In the genomic region with DNA sequence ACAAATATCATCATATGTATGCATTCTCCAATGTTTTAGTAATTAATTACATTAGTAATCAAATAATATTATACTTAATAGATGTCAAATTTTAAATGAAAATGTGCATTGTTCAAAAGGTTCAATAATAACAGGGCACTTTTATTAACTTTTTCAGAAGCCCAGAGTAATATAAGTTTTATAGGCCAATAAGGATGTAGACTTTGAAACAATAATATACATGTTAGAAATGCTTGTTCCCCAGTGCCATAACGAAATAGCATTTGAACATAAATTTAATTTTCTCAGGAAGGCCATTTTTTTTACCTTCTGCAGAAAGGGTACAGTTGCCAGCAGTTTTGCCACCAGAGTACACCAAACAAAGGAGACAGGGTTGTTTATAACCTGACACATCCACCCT, we compare ENCODE assay signal across 20 cellular contexts.
DNase-seq lines count a peak whose midpoint lies in the region; ATAC-seq, FAIRE-seq and TF ChIP-seq lines count a peak whose summit lies in the region.
"Had no signal": no experiment of that assay in that cellular context is flagged by ENCODE, and none has a peak within 500 bp of the region (broad histone marks: within the 10 kb centered on the region; RNA-seq: fewer than 3 reads in every experiment).

No MANE protein-coding gene starts in this region.

- H3K27me3 ChIP-seq in H1 (replicated peaks in 1 of 4; ENCODE audit: control insufficient read depth in 3 of 4, extremely low read depth in 1 of 4, insufficient read depth in 3 of 4, low read length in 3 of 4) (no peaks in the 10 kb centered on the region), pancreas (no peaks in the 10 kb centered on the region), transverse colon (no peaks in the 10 kb centered on the region)
- H3K27me3 ChIP-seq: BLaER1 had no signal

- H4K20me1 ChIP-seq in H1 (replicated peaks in 1 of 2; ENCODE audit: control insufficient read depth in 1 of 2, insufficient read depth in 2 of 2, low read length in 2 of 2), result no peaks in the 10 kb centered on the region
- H4K20me1 ChIP-seq: BLaER1 had no signal

- no peak for TF ChIP-seq EP300 in H1 (IDR thresholded peaks at IDR 0.05; ENCODE audit: borderline replicate concordance in 1 of 2, low read depth in 2 of 2, low read length in 2 of 2)
- TF ChIP-seq EP300 in transverse colon (IDR thresholded peaks at IDR 0.05; ENCODE audit: low read depth), result no peak

- in situ Hi-C loops in transverse colon (cut with MboI; ENCODE audit: low pct_ligation_motif_present in 1 of 4, low pct_unique_long_range_greater_than_20kb in 1 of 4, low sequenced_read_pairs in 3 of 4), result no loop called here

- H3K18ac ChIP-seq in H1 (ENCODE audit: extremely low read depth, low read length), result no peak overlapping the region

- H3K14ac ChIP-seq in H1 (ENCODE audit: insufficient read length), result no peak overlapping the region

- H3K36me3 ChIP-seq in H1 (ENCODE audit: control insufficient read depth in 2 of 4, insufficient read depth in 4 of 4, low read length in 3 of 4) (no peaks in the 10 kb centered on the region), pancreas (no peaks in the 10 kb centered on the region), transverse colon (no peaks in the 10 kb centered on the region)
- H3K36me3 ChIP-seq: BLaER1, HAP-1 had no signal

- ATAC-seq in pancreas, result no peak
- ATAC-seq: CD8-positive, alpha-beta T cell; GM23338 had no signal

- H3K23ac ChIP-seq in H1 (ENCODE audit: insufficient read length), result no peak overlapping the region

- no peak for TF ChIP-seq CTCF in H1 (IDR thresholded peaks at IDR 0.05; ENCODE audit: control extremely low read depth in 1 of 3, insufficient read depth in 1 of 3, low read depth in 1 of 3, low read length in 3 of 3)
- no peak for TF ChIP-seq CTCF in pancreas (IDR thresholded peaks at IDR 0.05)
- no peak for TF ChIP-seq CTCF in transverse colon (IDR thresholded peaks at IDR 0.05)
- no peak for TF ChIP-seq CTCF in coronary artery (IDR thresholded peaks at IDR 0.05)

- H3K4ac ChIP-seq in H1 (replicated peaks; ENCODE audit: insufficient read length, low read depth, low read length), result no peak overlapping the region

- TF ChIP-seq POLR2A in H1 (IDR thresholded peaks at IDR 0.05; ENCODE audit: control extremely low read depth in 1 of 2, low read depth in 2 of 2, low read length in 2 of 2) (no peak), transverse colon (IDR thresholded peaks at IDR 0.05) (no peak)

- no peak overlapping the region for H4K5ac ChIP-seq in H1 (ENCODE audit: insufficient read length, low read depth, low read length)

- no peaks in the 10 kb centered on the region for H3K23me2 ChIP-seq in H1 (ENCODE audit: low read depth, low read length)

- no peak overlapping the region for H3K9ac ChIP-seq in H1 (replicated peaks in 1 of 4; ENCODE audit: extremely low read depth in 1 of 4, low read depth in 3 of 4, low read length in 3 of 4)
- H3K9ac ChIP-seq: BLaER1 had no signal

- 80% methylated on average over 1 of the region's 1 CpG; no CpG with 5 or more reads in 1 of the 2 experiments for WGBS in H1 (ENCODE audit: extremely low coverage in 1 of 2, insufficient coverage in 1 of 2, insufficient read length in 1 of 2, insufficient replicate concordance in 2 of 2, low coverage in 1 of 2, low lambda C conversion rate in 2 of 2, missing lambda C conversion rate in 1 of 2), 2 experiments
- WGBS in pancreas, 2 donors, result 92 to 93% methylated on average over 1 of the region's 1 CpG
- 36 to 38% methylated on average over 1 of the region's 1 CpG for WGBS in transverse colon (ENCODE audit: low coverage in 1 of 2), 2 donors

- TF ChIP-seq RAD21 in H1 (IDR thresholded peaks at IDR 0.05 in 1 of 2, conservative IDR thresholded peaks at IDR 0.05 in 1 of 2; ENCODE audit: low read depth in 2 of 2, low read length in 2 of 2), result no peak

- CTCF ChIA-PET in H1 (lab: Charles Lee; ENCODE audit: partially characterized antibody), result no interaction called here

- H3K27ac ChIP-seq in H1 (ENCODE audit: low read depth, low read length) (no peak overlapping the region), pancreas (no peak overlapping the region), transverse colon (peak overlapping the region; percentile 19 to 66 (median 44)), coronary artery (no peak overlapping the region)
- H3K27ac ChIP-seq: BLaER1, C4-2B had no signal

- no peak overlapping the region for H2BK12ac ChIP-seq in H1 (ENCODE audit: low read depth, low read length)

- no peak overlapping the region for H2BK20ac ChIP-seq in H1 (ENCODE audit: low read length)

- no peaks in the 10 kb centered on the region for H3K4me1 ChIP-seq in H1 (replicated peaks in 1 of 4; ENCODE audit: control insufficient read depth in 3 of 4, insufficient read depth in 4 of 4, low read length in 3 of 4)
- no peaks in the 10 kb centered on the region for H3K4me1 ChIP-seq in pancreas
- peaks cover 0 to 46% (median 23%) of the 10 kb centered on the region in 4 donors for H3K4me1 ChIP-seq in transverse colon
- H3K4me1 ChIP-seq: BLaER1, Caco-2, HAP-1 had no signal

- H3K79me2 ChIP-seq in H1 (ENCODE audit: control insufficient read depth in 1 of 2, insufficient read depth in 2 of 2, low read length in 2 of 2), result no peaks in the 10 kb centered on the region

- H2AK5ac ChIP-seq in H1 (ENCODE audit: low read depth, low read length), result no peak overlapping the region

- H3K9me3 ChIP-seq in H1 (ENCODE audit: insufficient read depth in 2 of 2, low read depth in 1 of 2, low read length in 1 of 2), result no peaks in the 10 kb centered on the region
- H3K9me3 ChIP-seq in pancreas, result no peaks in the 10 kb centered on the region
- H3K9me3 ChIP-seq in transverse colon, result no peaks in the 10 kb centered on the region
- H3K9me3 ChIP-seq: BLaER1, Caco-2, HAP-1 had no signal

- H3K4me2 ChIP-seq in H1 (ENCODE audit: insufficient read depth in 1 of 2, low read depth in 2 of 2, low read length in 2 of 2), result no peak overlapping the region
- H3K4me2 ChIP-seq: BLaER1, GM23338 had no signal

- DNase-seq in H1 (ENCODE audit: low read depth in 1 of 2, low spot score in 2 of 2) (no peak), pancreas (no peak), transverse colon (peak; percentile 25), coronary artery (ENCODE audit: low spot score) (no peak), NCI-H1092 treated with DMSO at 0.1 percent for 48 hours (lab: John Stamatoyannopoulos, UW) (no peak), GM03348 (ENCODE audit: low spot score) (no peak)
- DNase-seq: Caco-2; CD4-positive, CD25-positive, alpha-beta regulatory T cell; CD8-positive, alpha-beta T cell; DMS153; DND-41; GDM1; HFFc6 had no signal

- no peak overlapping the region for H2BK15ac ChIP-seq in H1 (ENCODE audit: low read length)

- intact Hi-C loops in pancreas (cut with DNase I), result no loop called here
- intact Hi-C loops in transverse colon (cut with DNase I; ENCODE audit: low total_unique reads), result no loop called here

- peak overlapping the region; percentile 88; the same call in 1 of the 2 replicates for H2AFZ ChIP-seq in H1 (ENCODE audit: low read length)
- H2AFZ ChIP-seq: GM23338 had no signal

- no peak overlapping the region for H3K56ac ChIP-seq in H1 (replicated peaks; ENCODE audit: insufficient read length, low read depth, low read length)

- H3K79me1 ChIP-seq in H1 (ENCODE audit: low read depth, low read length), result no peaks in the 10 kb centered on the region

- FAIRE-seq in H1 (lab: Jason Lieb, UNC), result no peak
- peak; percentile 75 for FAIRE-seq in pancreas (lab: Jason Lieb, UNC)
- FAIRE-seq: GM12891, GM18507, H54 had no signal

- POLR2A ChIA-PET in H1 (lab: Charles Lee; ENCODE audit: partially characterized antibody), result interaction anchor here (0.6 kb wide), 1 partner anchor 164 kb away, joined by 5 read pairs; no protein-coding TSS in a partner anchor

- H2BK120ac ChIP-seq in H1 (replicated peaks; ENCODE audit: low read depth, low read length), result no peak overlapping the region

- H4K91ac ChIP-seq in H1 (replicated peaks; ENCODE audit: insufficient read length, low read length), result no peak overlapping the region

- H2BK5ac ChIP-seq in H1 (ENCODE audit: low read depth, low read length), result no peak overlapping the region

- no peak overlapping the region for H3K4me3 ChIP-seq in H1 (ENCODE audit: extremely low read depth in 1 of 4, insufficient read depth in 2 of 4, low read depth in 3 of 4, low read length in 4 of 4)
- no peak overlapping the region for H3K4me3 ChIP-seq in pancreas
- H3K4me3 ChIP-seq in transverse colon, result no peak overlapping the region
- no peak overlapping the region for H3K4me3 ChIP-seq in coronary artery
- H3K4me3 ChIP-seq: BLaER1, GM23338, HAP-1 had no signal

- no peak overlapping the region for H4K8ac ChIP-seq in H1 (ENCODE audit: extremely low read depth, insufficient read depth, low read length)

TF ChIP-seq in H1, 55 proteins besides CTCF, POLR2A, EP300 and RAD21 (continues in another document):
- TF ChIP-seq CBX8 (IDR thresholded peaks at IDR 0.05; ENCODE audit: borderline replicate concordance, low read depth, low read length) (no peak), KDM4A (IDR thresholded peaks at IDR 0.05; ENCODE audit: low read depth, low read length, severe bottlenecking) (no peak), SUZ12 (IDR thresholded peaks at IDR 0.05; ENCODE audit: low read length) (no peak), TAF7 (optimal IDR thresholded peaks at IDR 0.05; ENCODE audit: borderline replicate concordance, low read depth, low read length) (no peak), YY1 (IDR thresholded peaks at IDR 0.05; ENCODE audit: low read depth, low read length) (no peak), RBBP5 (IDR thresholded peaks at IDR 0.05; ENCODE audit: borderline replicate concordance, low read depth, low read length) (no peak), BCL11A (IDR thresholded peaks at IDR 0.05; ENCODE audit: low read depth in 2 of 2, low read length in 2 of 2) (no peak), SP2 (IDR thresholded peaks at IDR 0.05; ENCODE audit: low read length) (no peak)

Comparison
In these comparisons a context has a peak if more than half of its experiments do, and no peak if none do; other contexts are left out.
1. H3K27ac ChIP-seq: peak in transverse colon (4 of 4); none in H1 (single experiment), pancreas (0 of 4) and coronary artery (0 of 2).